In the genomic region with DNA sequence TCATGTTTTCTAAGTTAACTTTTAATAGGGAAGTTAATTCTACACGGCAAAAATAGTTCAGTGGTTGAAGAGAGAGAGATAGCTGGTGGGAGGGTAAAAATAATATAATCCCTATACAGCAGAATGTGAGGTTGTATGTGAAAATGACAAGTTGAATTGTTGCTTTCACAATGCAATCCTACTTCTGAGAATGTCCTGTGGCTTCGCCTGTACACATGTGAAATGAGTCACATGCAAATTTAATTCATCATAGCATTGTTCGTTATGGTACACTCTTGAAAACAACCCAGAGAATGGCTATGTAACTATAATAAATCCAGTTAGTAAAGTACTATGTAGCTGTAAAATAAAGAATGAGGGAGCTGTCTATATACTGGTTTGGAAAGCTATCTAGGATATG, we compare ENCODE assay signal across 8 cellular contexts.
DNase-seq lines count a peak whose midpoint lies in the region; ATAC-seq lines count a peak whose summit lies in the region.

No MANE protein-coding gene starts in this region.

- peak; percentile 99 for ATAC-seq in GM18519 (IDR thresholded peaks at IDR 0.05; ENCODE audit: low FRiP score, unreplicated experiment)
- peak; percentile 98 for ATAC-seq in GM21825 (IDR thresholded peaks at IDR 0.05; ENCODE audit: unreplicated experiment)

- peak; percentile 84 for DNase-seq in MV-4-11 (lab: John Stamatoyannopoulos, UW)
- DNase-seq in iris pigment epithelial cell (ENCODE audit: low read depth) = peak; percentile 68
- DNase-seq in HuH-7.5 (ENCODE audit: low spot score) = no peak
- no peak for DNase-seq in stimulated activated CD4-positive, alpha-beta T cell treated with anti-CD3 and anti-CD28 coated beads, Interleukin-1b, Interleukin-23, amount 100 ng/mL, for 48 hours
- no peak for DNase-seq in NCI-H226
- no peak for DNase-seq in stimulated activated naive CD4-positive, alpha-beta T cell treated with Interleukin-2 at 50 U/mL for 16 hours (lab: John Stamatoyannopoulos, UW)

Comparison
In these comparisons a context has a peak if more than half of its experiments do, and no peak if none do; other contexts are left out.
1. DNase-seq: peak in MV-4-11 (single experiment) and iris pigment epithelial cell (single experiment); none in HuH-7.5 (single experiment), stimulated activated CD4-positive, alpha-beta T cell treated with anti-CD3 and anti-CD28 coated beads, Interleukin-1b, Interleukin-23, amount 100 ng/mL, for 48 hours (single experiment), NCI-H226 (single experiment) and stimulated activated naive CD4-positive, alpha-beta T cell treated with Interleukin-2 at 50 U/mL for 16 hours (single experiment).